In the genomic region with DNA sequence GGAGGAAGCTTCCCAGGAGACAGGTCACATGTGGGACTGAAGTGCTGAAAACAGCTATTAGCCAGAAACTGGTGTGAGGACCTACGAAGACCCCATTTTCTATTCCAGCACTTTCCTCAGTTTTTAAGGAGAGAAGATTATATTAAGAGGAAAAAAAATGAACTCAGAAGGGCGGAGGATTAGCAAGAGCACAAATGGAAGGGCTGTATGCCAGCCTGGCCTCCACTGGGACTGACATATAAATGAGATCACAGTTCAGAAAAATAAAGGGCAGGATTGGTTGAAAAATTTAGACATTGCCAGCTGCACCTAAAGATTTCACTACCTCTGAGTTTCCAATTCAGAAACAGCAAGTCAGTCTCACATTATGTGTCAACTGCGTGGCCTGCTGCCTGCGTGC, we compare ENCODE assay signal across 22 cellular contexts.
"Had no signal": no experiment of that assay in that cellular context is flagged by ENCODE, and none has a peak within 500 bp of the region (broad histone marks: within the 10 kb centered on the region; RNA-seq: fewer than 3 reads in every experiment).

No MANE protein-coding gene starts in this region.

- H3K9me3 Mint-ChIP-seq: activated naive CD4-positive, alpha-beta T cell treated with anti-CD3 and anti-CD28 coated beads, Interleukin-2, amount 10 ng/mL, durations not matched to agents 7 days and 5 days; activated T-cell treated with anti-CD3 and anti-CD28 coated beads, Interleukin-2, amount 50 U/mL, for 4 hours; natural killer cell; stimulated activated naive CD8-positive, alpha-beta T cell treated with anti-CD3 and anti-CD28 coated beads, Interleukin-15, amount 100 ng/mL, for 72 hours; T-helper 1 cell treated with Interleukin-12 subunit alpha and Interleukin-12 subunit beta and Interleukin-4 antibody, amounts not matched to agents 30 μg/mL and 1 μg/mL, for 36 hours had no signal

- H3K27me3 Mint-ChIP-seq: activated naive CD4-positive, alpha-beta T cell treated with anti-CD3 and anti-CD28 coated beads, Interleukin-2, amount 10 ng/mL, durations not matched to agents 7 days and 5 days; stimulated activated naive CD8-positive, alpha-beta T cell treated with anti-CD3 and anti-CD28 coated beads, Interleukin-15, amount 100 ng/mL, for 72 hours had no signal

- FAIRE-seq: kidney had no signal

- H3K36me3 Mint-ChIP-seq: activated naive CD4-positive, alpha-beta T cell treated with anti-CD3 and anti-CD28 coated beads, Interleukin-2, amount 10 ng/mL, durations not matched to agents 7 days and 5 days; natural killer cell had no signal

- H3K27ac Mint-ChIP-seq: activated naive CD4-positive, alpha-beta T cell treated with anti-CD3 and anti-CD28 coated beads, Interleukin-2, amount 10 ng/mL, durations not matched to agents 7 days and 5 days; natural killer cell; stimulated activated naive CD8-positive, alpha-beta T cell treated with anti-CD3 and anti-CD28 coated beads, Interleukin-15, amount 100 ng/mL, for 72 hours; T-helper 1 cell treated with Interleukin-12 subunit alpha and Interleukin-12 subunit beta and Interleukin-4 antibody, amounts not matched to agents 30 μg/mL and 1 μg/mL, for 36 hours had no signal

- H3K4me3 Mint-ChIP-seq: activated naive CD4-positive, alpha-beta T cell treated with anti-CD3 and anti-CD28 coated beads, Interleukin-2, amount 10 ng/mL, durations not matched to agents 7 days and 5 days; activated T-cell treated with anti-CD3 and anti-CD28 coated beads, Interleukin-2, amount 50 U/mL, for 4 hours; natural killer cell; stimulated activated naive CD8-positive, alpha-beta T cell treated with anti-CD3 and anti-CD28 coated beads, Interleukin-15, amount 100 ng/mL, for 72 hours; T-helper 1 cell treated with Interleukin-12 subunit alpha and Interleukin-12 subunit beta and Interleukin-4 antibody, amounts not matched to agents 30 μg/mL and 1 μg/mL, for 36 hours had no signal

- H3K4me3 ChIP-seq: ascending aorta, breast epithelium, SJSA1, skin epidermis, thoracic aorta, upper lobe of left lung had no signal

- DNase-seq: activated CD4-positive, alpha-beta T cell treated with anti-CD3 and anti-CD28 coated beads, Interleukin-2, amount 50 U/mL, for 1 hour; activated CD4-positive, CD25-positive, alpha-beta regulatory T cell treated with anti-CD3 and anti-CD28 coated beads, Interleukin-2, amount 50 U/mL, for 72 hours; activated CD8-positive, alpha-beta memory T cell treated with anti-CD3 and anti-CD28 coated beads, Interleukin-2, amount 50 U/mL, for 4 hours; activated naive CD4-positive, alpha-beta T cell treated with anti-CD3 and anti-CD28 coated beads, Interleukin-2, amount 10 ng/mL, durations not matched to agents 7 days and 5 days; activated T-cell treated with anti-CD3 and anti-CD28 coated beads, Interleukin-2, amount 50 U/mL, for 4 hours; cerebellar nuclear complex; cortex of kidney; foreskin keratinocyte; kidney; mesendoderm; natural killer cell; retina; stimulated activated CD4-positive, alpha-beta T cell treated with anti-CD3 and anti-CD28 coated beads, Interleukin-15, amount 100 ng/mL, for 24 hours; stimulated activated CD4-positive, alpha-beta T cell treated with anti-CD3 and anti-CD28 coated beads, Interleukin-2, amount 100 ng/mL, for 48 hours; stimulated activated naive CD8-positive, alpha-beta T cell treated with anti-CD3 and anti-CD28 coated beads, Interleukin-15, amount 100 ng/mL, for 72 hours; upper lobe of left lung had no signal

- ATAC-seq: activated T-cell treated with anti-CD3 and anti-CD28 coated beads, Interleukin-2, amount 50 U/mL, for 4 hours; foreskin keratinocyte; natural killer cell; stimulated activated naive CD8-positive, alpha-beta T cell treated with anti-CD3 and anti-CD28 coated beads, Interleukin-15, amount 100 ng/mL, for 72 hours had no signal
